ENCODE assay signal across 7 cellular contexts in the genomic region with DNA sequence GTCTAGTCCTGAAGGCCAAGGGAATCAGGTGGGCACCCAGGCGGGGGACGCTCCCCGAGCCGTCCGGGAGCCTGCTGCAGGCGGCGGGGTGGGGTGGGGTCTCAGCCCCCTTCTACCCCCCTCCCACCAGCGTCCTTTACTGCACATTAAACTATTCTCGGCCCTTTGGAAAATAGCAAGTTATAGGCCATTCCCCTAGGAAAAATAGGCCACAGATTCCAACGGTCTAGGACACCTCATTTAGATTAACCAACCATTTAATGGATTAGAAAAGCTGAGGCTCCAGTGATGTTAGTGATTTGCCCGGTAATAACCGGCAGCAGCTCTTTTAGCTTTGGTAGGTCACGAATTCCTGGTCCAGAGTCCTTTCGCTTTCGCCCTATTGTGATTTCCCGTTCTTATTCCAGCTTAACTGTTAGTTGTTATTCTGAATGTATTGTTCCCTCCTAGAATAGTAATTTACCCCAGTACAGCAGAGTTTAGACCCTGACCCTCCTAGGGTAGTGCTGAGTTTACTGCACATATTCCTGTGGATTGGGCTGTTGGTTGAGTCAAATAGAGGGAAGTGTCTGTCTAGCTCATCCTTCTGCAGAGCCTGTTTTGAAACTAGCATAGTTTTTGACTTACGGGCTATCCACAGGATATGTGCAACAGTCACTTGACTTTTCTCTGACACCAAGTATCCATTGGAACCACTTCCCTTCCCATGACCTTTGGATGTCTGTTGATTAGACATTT. TPM values are rescaled to one million over a fixed set of nuclear protein-coding genes. Genes with fewer than 3 reads are reported as not detected.
DNase-seq lines count a peak whose midpoint lies in the region; ATAC-seq, FAIRE-seq and TF ChIP-seq lines count a peak whose summit lies in the region.

No MANE protein-coding gene starts in this region.

- no peaks in the 10 kb centered on the region; the same call in 2 of the 3 replicates for H3K9me3 Mint-ChIP-seq in GM23338

- intact Hi-C loops in K562 (cut with micrococcal nuclease) = no loop called here

- 1% methylated on average over 11 of the region's 17 CpGs for WGBS in K562 (ENCODE audit: insufficient coverage, low coverage, missing lambda C conversion rate)

- DNase-seq in GM04503 (ENCODE audit: low read depth) = peak; percentile 72
- peak; percentile 50 for DNase-seq in GM23338 (ENCODE audit: low spot score)
- DNase-seq in NCI-H460 (ENCODE audit: extremely low read depth, low read depth) = peak; percentile 41
- peak in 1 of 4 experiments; percentile 35 for DNase-seq in K562 (ENCODE audit: extremely low read depth in 1 of 4, low spot score in 3 of 4)
- DNase-seq in ecto neural progenitor cell (ENCODE audit: low spot score) = no peak

- no peaks in the 10 kb centered on the region for H3K9me2 ChIP-seq in GM23338 (ENCODE audit: insufficient read depth)

- H3F3A ChIP-seq in GM23338 (replicated peaks; ENCODE audit: low read depth) = peaks cover 15% of the 10 kb centered on the region; the same call in 1 of the 2 replicates

- peaks cover 47% of the 10 kb centered on the region for H3K4me1 ChIP-seq in GM23338 (ENCODE audit: insufficient read depth)
- H3K4me1 ChIP-seq in K562 (replicated peaks in 1 of 2; ENCODE audit: control insufficient read depth in 2 of 2, insufficient read depth in 2 of 2, low read length in 2 of 2) = peaks cover 17 to 46% of the 10 kb centered on the region in 2 experiments; a peak in 4 of 5 replicates
- H3K4me1 ChIP-seq in skeletal muscle satellite cell (ENCODE audit: control insufficient read depth, insufficient read depth, low read length) = peaks cover 50% of the 10 kb centered on the region

- H4K20me1 ChIP-seq in GM23338 (replicated peaks; ENCODE audit: insufficient read depth) = peaks cover 16% of the 10 kb centered on the region
- no peaks in the 10 kb centered on the region for H4K20me1 ChIP-seq in K562 (replicated peaks; ENCODE audit: control insufficient read depth, insufficient read depth, low read length)

- peaks cover 47% of the 10 kb centered on the region for H3K4me1 Mint-ChIP-seq in GM23338

- H3K4me3 Mint-ChIP-seq in GM23338 = peak overlapping the region; percentile 81

- no peak overlapping the region for H3K27ac Mint-ChIP-seq in GM23338

- H3K36me3 ChIP-seq in GM23338 (ENCODE audit: insufficient read depth) (0 out of 2 replicates have a peak, but pooled peaks cover 8% of the 10 kb centered on the region), K562 (ENCODE audit: control insufficient read depth, insufficient read depth, low read length) (peaks cover 46% of the 10 kb centered on the region), skeletal muscle satellite cell (ENCODE audit: insufficient read depth, low read length) (peaks cover 37% of the 10 kb centered on the region)

- H3K4me3 ChIP-seq in GM23338 (peak overlapping the region; percentile 81), K562 (peak overlapping the region; percentile 93), iPS-18c (ENCODE audit: insufficient read depth, low read depth, low read length) (peak overlapping the region; percentile 74), skeletal muscle satellite cell (ENCODE audit: low read length) (peak overlapping the region; percentile 79)

- FAIRE-seq in K562 (lab: Jason Lieb, UNC) = no peak

- TSS peak; percentile 40 for BruUV-seq in K562 (replicated peaks; lab: Mats Ljungman, UMichigan)

- peak overlapping the region; percentile 84 to 96 for H3K9ac ChIP-seq in K562 (ENCODE audit: insufficient read depth in 1 of 2, low read depth in 2 of 2, low read length in 2 of 2)
- peak overlapping the region; percentile 97 for H3K9ac ChIP-seq in skeletal muscle satellite cell (ENCODE audit: low read depth, low read length)

- no peak for TF ChIP-seq CTCF in GM23338 (conservative IDR thresholded peaks at IDR 0.05; ENCODE audit: low read depth in 2 of 2)
- no peak for TF ChIP-seq CTCF in K562 (IDR thresholded peaks at IDR 0.05 in 2 of 3, conservative IDR thresholded peaks at IDR 0.05 in 1 of 3; ENCODE audit: insufficient read depth in 2 of 3, low read depth in 1 of 3, low read length in 3 of 3)

- in situ Hi-C loops in K562 (cut with MboI) = no loop called here

- H3K27me3 ChIP-seq in GM23338 (ENCODE audit: insufficient read depth) = no peaks in the 10 kb centered on the region
- H3K27me3 ChIP-seq in K562 (ENCODE audit: control insufficient read depth in 2 of 2, insufficient read depth in 2 of 2, low read length in 2 of 2) = no peaks in the 10 kb centered on the region
- H3K27me3 ChIP-seq in skeletal muscle satellite cell (ENCODE audit: control insufficient read depth, insufficient read depth, low read length) = no peaks in the 10 kb centered on the region

- peak; percentile 4; the same call in 2 of the 3 replicates for ATAC-seq in GM23338
- peak; percentile 55 for ATAC-seq in K562

- H3K79me2 ChIP-seq in GM23338 (replicated peaks; ENCODE audit: insufficient read depth) (peaks cover 42% of the 10 kb centered on the region), K562 (ENCODE audit: control insufficient read depth, insufficient read depth, low read length) (peaks cover 59% of the 10 kb centered on the region)

- H3K9me3 ChIP-seq in K562 (replicated peaks; ENCODE audit: control insufficient read depth, insufficient read depth, low read depth, low read length) = no peaks in the 10 kb centered on the region; the same call in 1 of the 2 replicates
- no peaks in the 10 kb centered on the region for H3K9me3 ChIP-seq in iPS-18c (ENCODE audit: control insufficient read depth, insufficient read depth, low read length)
- no peaks in the 10 kb centered on the region for H3K9me3 ChIP-seq in skeletal muscle satellite cell (replicated peaks; ENCODE audit: low read length)

- TF ChIP-seq RAD21 in K562 (CRISPR knock-in tag; conservative IDR thresholded peaks at IDR 0.05 in 1 of 2, IDR thresholded peaks at IDR 0.05 in 1 of 2) = no peak

- no peaks in the 10 kb centered on the region for H3K9me1 ChIP-seq in K562 (ENCODE audit: control insufficient read depth, insufficient read depth, low read length)

- TF ChIP-seq EP300 in K562 (IDR thresholded peaks at IDR 0.05; ENCODE audit: low read length) = no peak

- TF ChIP-seq POLR2A in K562 (conservative IDR thresholded peaks at IDR 0.05) = no peak

- H2AFZ ChIP-seq in GM23338 = peak overlapping the region; percentile 74; the same call in 1 of the 2 replicates
- H2AFZ ChIP-seq in K562 (ENCODE audit: low read depth, low read length) = peak overlapping the region; percentile 91; the same call in 1 of the 2 replicates

- H3K36me3 Mint-ChIP-seq in GM23338 (ENCODE audit: low read depth) = peaks cover 22% of the 10 kb centered on the region

- H3K4me2 ChIP-seq in GM23338 (peak overlapping the region; percentile 90), K562 (ENCODE audit: insufficient read depth, low read length) (peak overlapping the region; percentile 86), skeletal muscle satellite cell (ENCODE audit: low read length) (peak overlapping the region; percentile 94)

- CTCF ChIA-PET in K562 (lab: Yijun Ruan, JAX; ENCODE audit: low intra/inter-chr PET ratio) = no interaction called here

- peaks cover 9% of the 10 kb centered on the region for H3K27me3 Mint-ChIP-seq in GM23338 (ENCODE audit: insufficient read depth, low read depth, poor library complexity)

- no peak overlapping the region for H3K27ac ChIP-seq in GM23338 (ENCODE audit: low read depth)
- peak overlapping the region; percentile 74 for H3K27ac ChIP-seq in K562 (ENCODE audit: extremely low read depth, low read depth, low read length)

- POLR2A ChIA-PET in K562 (lab: Yijun Ruan, JAX) = interaction anchor here (0.8 to 1.3 kb wide), 3 partner anchors 8 to 133 kb away, joined by 3 to 4 read pairs (median 4); a partner anchor contains a TSS

RNA-seq across cellular contexts. Expression of a gene that starts 0.7 kb away (rescaled TPM):
- 52.5 and 75.3 TPM in 2 replicates for total RNA-seq in GM23338 (2014; rRNA removed; shearing (Covaris generic))
- polyA plus RNA-seq in GM23338 (2016; fragmentation: Nextera tagmentation; extraction: Ambion mirVana) (182 and 204 TPM in 2 replicates), K562 (2011; rRNA removed) (401 and 592 TPM in 2 replicates), K562 (2014; fragmentation: Illumina TruSeq; extraction: Trizol) (283 and 333 TPM in 2 replicates), K562 (2014; fragmentation: Nextera tagmentation; extraction: Ambion mirVana) (100 to 1,000 TPM; 136 to 205 TPM), K562 (2014; rRNA removed) (315 and 359 TPM in 2 replicates)
- 202 and 212 TPM in 2 replicates for total RNA-seq in NCI-H460 (2014; rRNA removed; shearing (Covaris generic))
- 110 and 125 TPM in 2 replicates for polyA plus RNA-seq in NCI-H460 (2014; cell fraction: nucleus; rRNA removed)
- total RNA-seq in K562 (2011; cell fraction: chromatin; rRNA removed; ENCODE audit: low replicate concordance) = 31.7 and 33.4 TPM in 2 replicates
- total RNA-seq in K562 (2011; cell fraction: nucleolus; rRNA removed) = 55.9 and 65.0 TPM in 2 replicates
- 52.1 and 63.5 TPM in 2 replicates for total RNA-seq in K562 (2011; cell fraction: nucleoplasm; rRNA removed)
- total RNA-seq in K562 (2014; rRNA removed) (221 and 225 TPM in 2 replicates), K562 (2014; rRNA removed; fragmentation: Illumina TruSeq; extraction: Trizol) (237 and 280 TPM in 2 replicates), K562 (2015; rRNA removed; fragmentation: Illumina TruSeq; extraction: Trizol) (195 and 204 TPM in 2 replicates), K562 (2021) (252 and 275 TPM in 2 replicates)
- 146 and 208 TPM in 2 replicates for polyA plus RNA-seq in K562 (2011; cell fraction: cytosol; rRNA removed)
- 83.6 and 116 TPM in 2 replicates for polyA plus RNA-seq in K562 (2011; cell fraction: nucleus; rRNA removed)
- polyA plus RNA-seq in K562 (2012) = 188 and 273 TPM in 2 replicates
- polyA minus RNA-seq in K562 (2011; rRNA and poly(A)+ RNA removed) = 170 and 176 TPM in 2 replicates
- 104 and 123 TPM in 2 replicates for polyA minus RNA-seq in K562 (2011; cell fraction: cytosol; rRNA and poly(A)+ RNA removed)
- polyA minus RNA-seq in K562 (2011; cell fraction: nucleus; rRNA and poly(A)+ RNA removed) = 32.2 and 48.5 TPM in 2 replicates
- 458 and 496 TPM in 2 replicates for total RNA-seq in skeletal muscle satellite cell (2012; rRNA removed)

RNA-seq across cellular contexts. Expression of a gene that starts 13.6 kb away (rescaled TPM):
- total RNA-seq in GM23338 (2014; rRNA removed; shearing (Covaris generic)) = 30.7 and 39.3 TPM in 2 replicates
- polyA plus RNA-seq in GM23338 (2016; fragmentation: Nextera tagmentation; extraction: Ambion mirVana) = 49.8 and 51.3 TPM in 2 replicates
- 75.4 and 86.5 TPM in 2 replicates for total RNA-seq in NCI-H460 (2014; rRNA removed; shearing (Covaris generic))
- 31.1 and 40.9 TPM in 2 replicates for polyA plus RNA-seq in NCI-H460 (2014; cell fraction: nucleus; rRNA removed)
- total RNA-seq in K562 (2011; cell fraction: chromatin; rRNA removed; ENCODE audit: low replicate concordance) = 0.79 and 1.1 TPM in 2 replicates
- 0.79 and 1.8 TPM in 2 replicates for total RNA-seq in K562 (2011; cell fraction: nucleolus; rRNA removed)
- total RNA-seq in K562 (2011; cell fraction: nucleoplasm; rRNA removed) = 1.2 and 2.1 TPM in 2 replicates
- total RNA-seq in K562 (2014; rRNA removed) = 0.18 and 0.33 TPM in 2 replicates
- 0.29 and 0.45 TPM in 2 replicates for total RNA-seq in K562 (2014; rRNA removed; fragmentation: Illumina TruSeq; extraction: Trizol)
- 0.30 and 0.40 TPM in 2 replicates for total RNA-seq in K562 (2015; rRNA removed; fragmentation: Illumina TruSeq; extraction: Trizol)
- 0.96 and 1.4 TPM in 2 replicates for total RNA-seq in K562 (2021)
- 0.74 and 1.8 TPM in 2 replicates for polyA plus RNA-seq in K562 (2011; rRNA removed)
- 1.4 and 2.1 TPM in 2 replicates for polyA plus RNA-seq in K562 (2011; cell fraction: cytosol; rRNA removed)
- polyA plus RNA-seq in K562 (2011; cell fraction: nucleus; rRNA removed) = 0.86 and 0.92 TPM in 2 replicates
- 0.65 and 0.80 TPM in 2 replicates for polyA plus RNA-seq in K562 (2012)
- polyA plus RNA-seq in K562 (2014; fragmentation: Illumina TruSeq; extraction: Trizol) = 0.40 and 0.78 TPM in 2 replicates
- 1 to 10 TPM in 1 of 2 experiments, under 1 TPM in 1; 0.90 to 1.0 TPM for polyA plus RNA-seq in K562 (2014; fragmentation: Nextera tagmentation; extraction: Ambion mirVana)
- 1.1 and 1.7 TPM in 2 replicates for polyA plus RNA-seq in K562 (2014; rRNA removed)
- 0.27 and 0.67 TPM in 2 replicates for polyA minus RNA-seq in K562 (2011; rRNA and poly(A)+ RNA removed)
- 0.57 and 0.82 TPM in 2 replicates for polyA minus RNA-seq in K562 (2011; cell fraction: cytosol; rRNA and poly(A)+ RNA removed)
- 0.78 and 1.8 TPM in 2 replicates for polyA minus RNA-seq in K562 (2011; cell fraction: nucleus; rRNA and poly(A)+ RNA removed)
- 0.66 and 1.8 TPM in 2 replicates for total RNA-seq in skeletal muscle satellite cell (2012; rRNA removed)

RNA-seq across cellular contexts. Expression of a gene that starts 23.2 kb away (rescaled TPM):
- total RNA-seq in GM23338 (2014; rRNA removed; shearing (Covaris generic)) = 0.24 and 0.47 TPM in 2 replicates
- 0.44 TPM in 1 of 2 replicates, not detected in the other for polyA plus RNA-seq in GM23338 (2016; fragmentation: Nextera tagmentation; extraction: Ambion mirVana)
- 0.22 TPM in 1 of 2 replicates, not detected in the other for total RNA-seq in NCI-H460 (2014; rRNA removed; shearing (Covaris generic))
- not detected in 2 replicates for polyA plus RNA-seq in NCI-H460 (2014; cell fraction: nucleus; rRNA removed)
- total RNA-seq in K562 (2011; cell fraction: chromatin; rRNA removed; ENCODE audit: low replicate concordance) = 0.32 and 0.49 TPM in 2 replicates
- total RNA-seq in K562 (2011; cell fraction: nucleolus; rRNA removed) = 0.17 TPM in 1 of 2 replicates, not detected in the other
- total RNA-seq in K562 (2011; cell fraction: nucleoplasm; rRNA removed) = 0.51 and 0.99 TPM in 2 replicates
- 0.09 and 0.20 TPM in 2 replicates for total RNA-seq in K562 (2014; rRNA removed)
- 0.10 and 0.11 TPM in 2 replicates for total RNA-seq in K562 (2014; rRNA removed; fragmentation: Illumina TruSeq; extraction: Trizol)
- total RNA-seq in K562 (2015; rRNA removed; fragmentation: Illumina TruSeq; extraction: Trizol) = 0.11 and 0.15 TPM in 2 replicates
- total RNA-seq in K562 (2021) = 0.16 and 0.20 TPM in 2 replicates
- polyA plus RNA-seq in K562 (2011; rRNA removed) = 0.43 and 0.86 TPM in 2 replicates
- 0.27 and 0.31 TPM in 2 replicates for polyA plus RNA-seq in K562 (2011; cell fraction: cytosol; rRNA removed)
- polyA plus RNA-seq in K562 (2011; cell fraction: nucleus; rRNA removed) = 0.83 and 1.0 TPM in 2 replicates
- polyA plus RNA-seq in K562 (2012) = 0.10 and 0.17 TPM in 2 replicates
- 0.09 TPM in 1 of 2 replicates, not detected in the other for polyA plus RNA-seq in K562 (2014; fragmentation: Illumina TruSeq; extraction: Trizol)
- under 1 TPM in 1 of 2 experiments, not detected in 1; 0.07 TPM for polyA plus RNA-seq in K562 (2014; fragmentation: Nextera tagmentation; extraction: Ambion mirVana)
- 0.04 and 0.54 TPM in 2 replicates for polyA plus RNA-seq in K562 (2014; rRNA removed)
- 0.87 and 1.1 TPM in 2 replicates for polyA minus RNA-seq in K562 (2011; rRNA and poly(A)+ RNA removed)
- not detected in 2 replicates for polyA minus RNA-seq in K562 (2011; cell fraction: cytosol; rRNA and poly(A)+ RNA removed)
- 0.27 and 0.44 TPM in 2 replicates for polyA minus RNA-seq in K562 (2011; cell fraction: nucleus; rRNA and poly(A)+ RNA removed)
- total RNA-seq in skeletal muscle satellite cell (2012; rRNA removed) = 0.25 TPM in 1 of 2 replicates, not detected in the other

Comparison
In these comparisons a context has a peak if more than half of its experiments do, and no peak if none do; other contexts are left out.
1. RNA of a gene that starts 13.6 kb away (total RNA-seq): 75.4 to 86.5 TPM in NCI-H460 and 30.7 to 39.3 TPM in GM23338; 0.18 to 2.1 TPM in K562; every median in the first group is over 10 times any median in the second.
2. Peak in every context shown above with its lines, with median percentiles within 50 percentile points of each other: H3K4me2 ChIP-seq and H3K4me3 ChIP-seq.